ENCODE assay signal across 18 cellular contexts in the genomic region with DNA sequence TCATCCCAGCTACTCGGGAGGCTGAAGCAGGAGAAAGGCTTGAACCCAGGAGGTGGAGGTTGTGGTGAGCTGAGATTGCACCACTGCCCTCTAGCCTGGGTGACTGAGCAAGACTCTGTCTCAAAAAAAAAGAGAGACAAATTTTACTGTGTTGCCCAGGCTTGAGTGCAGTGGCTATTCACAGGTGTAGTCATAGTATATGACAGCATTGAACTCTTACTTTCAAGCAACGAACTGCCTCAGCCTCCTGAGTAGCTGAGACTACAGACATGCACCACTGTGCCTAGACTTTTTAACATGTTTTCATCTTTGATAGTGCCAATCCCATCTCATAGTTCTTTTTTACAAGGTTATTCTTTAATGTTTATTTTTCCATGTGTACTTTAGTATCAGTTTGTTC. TPM values are rescaled to one million over a fixed set of nuclear protein-coding genes. Genes with fewer than 3 reads are reported as not detected.
DNase-seq lines count a peak whose midpoint lies in the region; ATAC-seq, FAIRE-seq and TF ChIP-seq lines count a peak whose summit lies in the region.
"Had no signal": no experiment of that assay in that cellular context is flagged by ENCODE, and none has a peak within 500 bp of the region (broad histone marks: within the 10 kb centered on the region; RNA-seq: fewer than 3 reads in every experiment).

No MANE protein-coding gene starts in this region.

- H3K9me3 ChIP-seq in GM12878 (replicated peaks; ENCODE audit: control insufficient read depth, insufficient read depth, low read length) = peaks cover 14% of the 10 kb centered on the region; the same call in 2 of the 3 replicates

- H3K4me1 ChIP-seq in GM12878 (ENCODE audit: control insufficient read depth, insufficient read depth, low read length) = no peaks in the 10 kb centered on the region
- H3K4me1 ChIP-seq: A549, Peyer's patch had no signal

- BruUV-seq in GM12878 (replicated peaks; lab: Mats Ljungman, UMichigan) = no TSS peak

- H3K4me1 Mint-ChIP-seq in activated naive CD4-positive, alpha-beta T cell treated with anti-CD3 and anti-CD28 coated beads for 36 hours (ENCODE audit: low read depth) = peaks cover 51% of the 10 kb centered on the region
- H3K4me1 Mint-ChIP-seq in activated naive CD4-positive, alpha-beta T cell treated with anti-CD3 and anti-CD28 coated beads, Interleukin-2, amount 10 ng/mL, durations not matched to agents 7 days and 5 days = peaks cover 17% of the 10 kb centered on the region
- peaks cover 33 to 38% of the 10 kb centered on the region in 2 donors for H3K4me1 Mint-ChIP-seq in natural killer cell treated with Interleukin-12 subunit alpha and Interleukin-12 subunit beta and Interleukin-15 and Interleukin-18, amount 100 ng/mL, for 72 hours (ENCODE audit: low read depth in 2 of 2)
- peaks cover 1% of the 10 kb centered on the region for H3K4me1 Mint-ChIP-seq in glutamatergic neuron (ENCODE audit: low read depth, unreplicated experiment)

- H3K79me2 ChIP-seq in GM12878 (ENCODE audit: control insufficient read depth, insufficient read depth, low read length) = peaks cover 62% of the 10 kb centered on the region

- SMC1A ChIA-PET in GM12878 (lab: Charles Lee; ENCODE audit: uncharacterized antibody, unreplicated experiment) = interaction anchor here (0.7 to 5.5 kb wide), 9 partner anchors 10 to 526 kb away, joined by 3 to 32 read pairs (median 4); no protein-coding TSS in a partner anchor

- no peaks in the 10 kb centered on the region for H3K27me3 Mint-ChIP-seq in activated naive CD4-positive, alpha-beta T cell treated with anti-CD3 and anti-CD28 coated beads for 36 hours (ENCODE audit: low read depth)
- no peaks in the 10 kb centered on the region for H3K27me3 Mint-ChIP-seq in activated naive CD4-positive, alpha-beta T cell treated with anti-CD3 and anti-CD28 coated beads, Interleukin-2, amount 10 ng/mL, durations not matched to agents 7 days and 5 days
- no peaks in the 10 kb centered on the region for H3K27me3 Mint-ChIP-seq in natural killer cell treated with Interleukin-12 subunit alpha and Interleukin-12 subunit beta and Interleukin-15 and Interleukin-18, amount 100 ng/mL, for 72 hours
- no peaks in the 10 kb centered on the region for H3K27me3 Mint-ChIP-seq in glutamatergic neuron (ENCODE audit: unreplicated experiment)
- H3K27me3 Mint-ChIP-seq: CD4-positive, alpha-beta T cell had no signal

- POLR2A ChIA-PET in GM12878 (lab: Charles Lee) = interaction anchor here (1.1 to 1.8 kb wide), 3 partner anchors 10 to 20 kb away, joined by 3 to 8 read pairs (median 3); no protein-coding TSS in a partner anchor

- no peak overlapping the region for H3K4me3 ChIP-seq in GM12878
- H3K4me3 ChIP-seq: A549, Peyer's patch had no signal

- H3K27me3 ChIP-seq in GM12878 (replicated peaks in 1 of 2; ENCODE audit: control insufficient read depth in 2 of 2, insufficient read depth in 2 of 2, low read length in 1 of 2) = no peaks in the 10 kb centered on the region
- H3K27me3 ChIP-seq: Peyer's patch had no signal

- RAD21 ChIA-PET in GM12878 (lab: Charles Lee; ENCODE audit: unreplicated experiment) = interaction anchor here (0.8 to 1.2 kb wide), 3 partner anchors 15 to 199 kb away, joined by 4 read pairs; no protein-coding TSS in a partner anchor

- no peak overlapping the region for H3K4me2 ChIP-seq in GM12878 (ENCODE audit: control insufficient read depth, insufficient read depth)
- H3K4me2 ChIP-seq: A549, KMS-11 had no signal

- H3K4me3 Mint-ChIP-seq in activated naive CD4-positive, alpha-beta T cell treated with anti-CD3 and anti-CD28 coated beads for 36 hours = no peak overlapping the region
- H3K4me3 Mint-ChIP-seq in activated naive CD4-positive, alpha-beta T cell treated with anti-CD3 and anti-CD28 coated beads, Interleukin-2, amount 10 ng/mL, durations not matched to agents 7 days and 5 days = no peak overlapping the region
- no peak overlapping the region for H3K4me3 Mint-ChIP-seq in natural killer cell treated with Interleukin-12 subunit alpha and Interleukin-12 subunit beta and Interleukin-15 and Interleukin-18, amount 100 ng/mL, for 72 hours
- no peak overlapping the region for H3K4me3 Mint-ChIP-seq in glutamatergic neuron (ENCODE audit: unreplicated experiment)
- H3K4me3 Mint-ChIP-seq: CD4-positive, alpha-beta T cell; HFFc6 had no signal

- peaks cover 15% of the 10 kb centered on the region for H3K36me3 Mint-ChIP-seq in activated naive CD4-positive, alpha-beta T cell treated with anti-CD3 and anti-CD28 coated beads for 36 hours (ENCODE audit: low read depth)
- peaks cover 41% of the 10 kb centered on the region for H3K36me3 Mint-ChIP-seq in activated naive CD4-positive, alpha-beta T cell treated with anti-CD3 and anti-CD28 coated beads, Interleukin-2, amount 10 ng/mL, durations not matched to agents 7 days and 5 days
- H3K36me3 Mint-ChIP-seq in natural killer cell treated with Interleukin-12 subunit alpha and Interleukin-12 subunit beta and Interleukin-15 and Interleukin-18, amount 100 ng/mL, for 72 hours = peaks cover 4% of the 10 kb centered on the region
- H3K36me3 Mint-ChIP-seq in glutamatergic neuron (ENCODE audit: unreplicated experiment) = peaks cover 7% of the 10 kb centered on the region

- no peak for TF ChIP-seq EP300 in GM12878 (IDR thresholded peaks at IDR 0.05; ENCODE audit: borderline replicate concordance in 1 of 2, control insufficient read depth in 1 of 2, low read depth in 2 of 2, low read length in 2 of 2)

- H3K9ac ChIP-seq in GM12878 (ENCODE audit: control insufficient read depth, insufficient read depth, low read length) = no peak overlapping the region
- H3K9ac ChIP-seq: KMS-11 had no signal

- no peak for TF ChIP-seq RAD21 in GM12878 (IDR thresholded peaks at IDR 0.05; ENCODE audit: insufficient read depth, low read depth, low read length)

- 82% methylated on average over 2 of the region's 2 CpGs for WGBS in GM12878 (ENCODE audit: insufficient coverage, insufficient replicate concordance, low lambda C conversion rate, missing lambda C conversion rate)

- CTCF ChIA-PET in activated naive CD4-positive, alpha-beta T cell treated with anti-CD3 and anti-CD28 coated beads for 36 hours (lab: Charles Lee) = interaction anchor here (0.7 to 3.1 kb wide), 7 partner anchors 12 to 489 kb away, joined by 3 to 12 read pairs (median 4); no protein-coding TSS in a partner anchor
- CTCF ChIA-PET in activated naive CD4-positive, alpha-beta T cell treated with anti-CD3 and anti-CD28 coated beads, Interleukin-2, amount 10 ng/mL, durations not matched to agents 7 days and 5 days (lab: Charles Lee) = interaction anchor here (1.0 to 2.5 kb wide), 4 partner anchors 17 to 199 kb away, joined by 3 to 10 read pairs (median 4); no protein-coding TSS in a partner anchor
- CTCF ChIA-PET in GM12878 (lab: Yijun Ruan, JAX) = interaction anchor here (0.7 to 2.4 kb wide), 7 partner anchors 13 to 263 kb away, joined by 3 to 16 read pairs (median 7); a partner anchor contains a TSS

- no peak overlapping the region for H3K27ac Mint-ChIP-seq in activated naive CD4-positive, alpha-beta T cell treated with anti-CD3 and anti-CD28 coated beads for 36 hours
- no peak overlapping the region for H3K27ac Mint-ChIP-seq in activated naive CD4-positive, alpha-beta T cell treated with anti-CD3 and anti-CD28 coated beads, Interleukin-2, amount 10 ng/mL, durations not matched to agents 7 days and 5 days
- no peak overlapping the region for H3K27ac Mint-ChIP-seq in natural killer cell treated with Interleukin-12 subunit alpha and Interleukin-12 subunit beta and Interleukin-15 and Interleukin-18, amount 100 ng/mL, for 72 hours
- H3K27ac Mint-ChIP-seq in glutamatergic neuron (ENCODE audit: unreplicated experiment) = no peak overlapping the region
- H3K27ac Mint-ChIP-seq: CD4-positive, alpha-beta T cell; HFFc6 had no signal

- in situ Hi-C loops in GM12878 (cut with MboI) = no loop called here

- TF ChIP-seq CTCF in GM12878 (IDR thresholded peaks at IDR 0.05 in 2 of 3, conservative IDR thresholded peaks at IDR 0.05 in 1 of 3; ENCODE audit: control insufficient read depth in 2 of 3, extremely low read depth in 1 of 3, insufficient read depth in 1 of 3, low read depth in 3 of 3, low read length in 3 of 3) (no peak), glutamatergic neuron (IDR thresholded peaks at IDR 0.05; ENCODE audit: partially characterized antibody, unreplicated experiment) (no peak)

- no peaks in the 10 kb centered on the region; a peak in 1 of 4 replicates for H3K36me3 ChIP-seq in GM12878 (ENCODE audit: control insufficient read depth in 2 of 2, insufficient read depth in 2 of 2, low read length in 1 of 2)
- H3K36me3 ChIP-seq: Peyer's patch had no signal

- no peaks in the 10 kb centered on the region; the same call in 1 of the 2 replicates for H4K20me1 ChIP-seq in GM12878 (ENCODE audit: control insufficient read depth, insufficient read depth)

- ATAC-seq in GM12878 (peak; percentile 62), GM19467 (IDR thresholded peaks at IDR 0.05; ENCODE audit: unreplicated experiment) (no peak)
- ATAC-seq in natural killer cell treated with Interleukin-12 subunit alpha and Interleukin-12 subunit beta and Interleukin-15 and Interleukin-18, amount 100 ng/mL, for 72 hours = peak; percentile 60 to 64
- ATAC-seq: A549 had no signal

- H3K9me3 Mint-ChIP-seq in activated naive CD4-positive, alpha-beta T cell treated with anti-CD3 and anti-CD28 coated beads for 36 hours = peaks cover 2% of the 10 kb centered on the region
- no peaks in the 10 kb centered on the region for H3K9me3 Mint-ChIP-seq in activated naive CD4-positive, alpha-beta T cell treated with anti-CD3 and anti-CD28 coated beads, Interleukin-2, amount 10 ng/mL, durations not matched to agents 7 days and 5 days
- H3K9me3 Mint-ChIP-seq in natural killer cell treated with Interleukin-12 subunit alpha and Interleukin-12 subunit beta and Interleukin-15 and Interleukin-18, amount 100 ng/mL, for 72 hours = no peaks in the 10 kb centered on the region
- H3K9me3 Mint-ChIP-seq in glutamatergic neuron (ENCODE audit: unreplicated experiment) = no peaks in the 10 kb centered on the region
- H3K9me3 Mint-ChIP-seq: CD4-positive, alpha-beta T cell had no signal

- intact Hi-C loops in activated naive CD4-positive, alpha-beta T cell treated with anti-CD3 and anti-CD28 coated beads for 36 hours (cut with micrococcal nuclease) = loop anchor here (1.0 kb wide), 1 partner anchor 8 kb away; no protein-coding TSS in a partner anchor
- intact Hi-C loops in GM12878 (cut with micrococcal nuclease; ENCODE audit: unreplicated experiment) = no loop called here

- TF ChIP-seq POLR2A in GM12878 (IDR thresholded peaks at IDR 0.05; ENCODE audit: low read depth, low read length) = no peak

- no peak overlapping the region for H2AFZ ChIP-seq in GM12878 (ENCODE audit: control insufficient read depth, low read depth, low read length)

- FAIRE-seq in GM12878 (lab: Jason Lieb, UNC) = no peak
- FAIRE-seq: A549 had no signal

- H3K27ac ChIP-seq in GM12878 (ENCODE audit: control insufficient read depth, insufficient read depth) (no peak overlapping the region), caudate nucleus (ENCODE audit: low read depth, low read length) (no peak overlapping the region)
- H3K27ac ChIP-seq: A549, KMS-11, Peyer's patch had no signal

- peak; percentile 16 for DNase-seq in activated naive CD4-positive, alpha-beta T cell treated with anti-CD3 and anti-CD28 coated beads for 36 hours
- no peak for DNase-seq in activated naive CD4-positive, alpha-beta T cell treated with anti-CD3 and anti-CD28 coated beads, Interleukin-2, amount 10 ng/mL, durations not matched to agents 7 days and 5 days
- DNase-seq in LoVo (ENCODE audit: low spot score) (peak; percentile 32), GM12878 (ENCODE audit: low read depth, low spot score) (no peak), caudate nucleus (lab: John Stamatoyannopoulos, UW) (no peak), glutamatergic neuron (no peak)
- DNase-seq in natural killer cell treated with Interleukin-12 subunit alpha and Interleukin-12 subunit beta and Interleukin-15 and Interleukin-18, amount 100 ng/mL, for 72 hours (ENCODE audit: low spot score) = no peak
- DNase-seq: CD4-positive, alpha-beta T cell; HFFc6; NCI-H1417; NCI-H1930; NCI-H2171 treated with DMSO at 0.1 percent for 48 hours; NCI-H82; Peyer's patch; Right ventricle myocardium superior had no signal

RNA-seq across cellular contexts. Expression of a gene that starts 13.7 kb away (rescaled TPM):
- 10 to 100 TPM; 27.7 to 28.3 TPM for total RNA-seq in activated naive CD4-positive, alpha-beta T cell treated with anti-CD3 and anti-CD28 coated beads for 36 hours
- 223 and 230 TPM in 2 replicates for total RNA-seq in GM12878 (2013; cell fraction: nucleolus; rRNA removed)
- 20.6 and 20.7 TPM in 2 replicates for total RNA-seq in GM12878 (2014; rRNA removed)
- total RNA-seq in GM12878 (2014; rRNA removed; fragmentation: Illumina TruSeq; extraction: Trizol) = 23.3 and 24.2 TPM in 2 replicates
- total RNA-seq in GM12878 (2021) = 19.8 and 21.3 TPM in 2 replicates
- polyA plus RNA-seq in GM12878 (2011; ENCODE audit: low read depth) = 3.8 TPM
- polyA plus RNA-seq in GM12878 (2011; rRNA removed) = 29.8 and 30.2 TPM in 2 replicates
- polyA plus RNA-seq in GM12878 (2011; cell fraction: cytosol; rRNA removed) = 18.6 and 19.1 TPM in 2 replicates
- 29.1 and 41.0 TPM in 2 replicates for polyA plus RNA-seq in GM12878 (2011; cell fraction: nucleus; rRNA removed)
- polyA plus RNA-seq in GM12878 (2012) = 5.5 and 5.6 TPM in 2 replicates
- 13.5 and 13.6 TPM in 2 replicates for polyA plus RNA-seq in GM12878 (2014; fragmentation: Illumina TruSeq; extraction: Trizol)
- polyA plus RNA-seq in GM12878 (2014; fragmentation: Nextera tagmentation; extraction: Ambion mirVana) = 10 to 100 TPM in 1 of 2 experiments, 1 to 10 TPM in 1; 9.7 to 24.7 TPM
- polyA plus RNA-seq in GM12878 (2014; rRNA removed) = 8.5 and 9.2 TPM in 2 replicates
- polyA plus RNA-seq in GM12878 (2016; fragmentation: Nextera tagmentation; extraction: Ambion mirVana) = 10 to 100 TPM; 16.5 to 20.0 TPM
- polyA minus RNA-seq in GM12878 (2011; rRNA and poly(A)+ RNA removed) = 103 and 134 TPM in 2 replicates
- 21.1 and 27.6 TPM in 2 replicates for polyA minus RNA-seq in GM12878 (2011; cell fraction: cytosol; rRNA and poly(A)+ RNA removed)
- 91.2 and 134 TPM in 2 replicates for polyA minus RNA-seq in GM12878 (2011; cell fraction: nucleus; rRNA and poly(A)+ RNA removed)
- total RNA-seq in natural killer cell treated with Interleukin-12 subunit alpha and Interleukin-12 subunit beta and Interleukin-15 and Interleukin-18, amount 100 ng/mL, for 72 hours = 100 to 1,000 TPM; 116 to 133 TPM
- total RNA-seq in glutamatergic neuron (ENCODE audit: unreplicated experiment) = 45.5 TPM

Comparison
In these comparisons a context has a peak if more than half of its experiments do, and no peak if none do; other contexts are left out.
1. DNase-seq: peak in activated naive CD4-positive, alpha-beta T cell treated with anti-CD3 and anti-CD28 coated beads for 36 hours (single experiment) and LoVo (single experiment); none in activated naive CD4-positive, alpha-beta T cell treated with anti-CD3 and anti-CD28 coated beads, Interleukin-2, amount 10 ng/mL, durations not matched to agents 7 days and 5 days (single experiment), GM12878 (single experiment), natural killer cell treated with Interleukin-12 subunit alpha and Interleukin-12 subunit beta and Interleukin-15 and Interleukin-18, amount 100 ng/mL, for 72 hours (single experiment), caudate nucleus (0 of 61) and glutamatergic neuron (single experiment).